ENCODE assay signal across 8 cellular contexts in genomic region chr10:49115015-49115795, GRCh38. TPM values are rescaled to one million over a fixed set of nuclear protein-coding genes. Genes with fewer than 3 reads are reported as not detected.
DNase-seq lines count a peak whose midpoint lies in the region; ATAC-seq and TF ChIP-seq lines count a peak whose summit lies in the region.

Gene VSTM4 (minus strand): TSS chr10:49115522. CDS start chr10:49115485, 37 bp downstream.

- H3K36me3 Mint-ChIP-seq in activated naive CD8-positive, alpha-beta T cell treated with anti-CD3 and anti-CD28 coated beads, Interleukin-2, amount 50 U/mL, for 24 hours (ENCODE audit: low read depth): no peaks in the 10 kb centered on the region

- peaks cover 27% of the 10 kb centered on the region for H3K27me3 Mint-ChIP-seq in activated naive CD8-positive, alpha-beta T cell treated with anti-CD3 and anti-CD28 coated beads, Interleukin-2, amount 50 U/mL, for 24 hours

- peak; percentile 35 for ATAC-seq in activated naive CD8-positive, alpha-beta T cell treated with anti-CD3 and anti-CD28 coated beads, Interleukin-2, amount 50 U/mL, for 24 hours
- peak; percentile 66 for ATAC-seq in left ventricle myocardium superior
- no peak for ATAC-seq in GM18505 (IDR thresholded peaks at IDR 0.05; ENCODE audit: unreplicated experiment)
- ATAC-seq in HG02610 (IDR thresholded peaks at IDR 0.05; ENCODE audit: unreplicated experiment): no peak

- H3K4me1 Mint-ChIP-seq in activated naive CD8-positive, alpha-beta T cell treated with anti-CD3 and anti-CD28 coated beads, Interleukin-2, amount 50 U/mL, for 24 hours: peaks cover 5% of the 10 kb centered on the region

- intact Hi-C loops in left ventricle myocardium superior (cut with micrococcal nuclease) (no loop called here), posterior vena cava (cut with DNase I) (loop anchor here in 1 of 2 donors (2.0 kb wide), 1 partner anchor 50 kb away; no protein-coding TSS in a partner anchor)

- no peak for TF ChIP-seq POLR2A in GM18505 (IDR thresholded peaks at IDR 0.05; ENCODE audit: borderline replicate concordance, extremely low read depth, insufficient read depth, insufficient read length)

- peak within 1 kb of the TSS; percentile 46 for H3K4me3 Mint-ChIP-seq in activated naive CD8-positive, alpha-beta T cell treated with anti-CD3 and anti-CD28 coated beads, Interleukin-2, amount 50 U/mL, for 24 hours

- DNase-seq in activated T-cell treated with anti-CD3 and anti-CD28 coated beads for 48 hours (ENCODE audit: low read depth): peak; percentile 17
- no peak for DNase-seq in activated T-cell treated with anti-CD3 and anti-CD28 coated beads for 4 hours
- no peak for DNase-seq in activated naive CD8-positive, alpha-beta T cell treated with anti-CD3 and anti-CD28 coated beads, Interleukin-2, amount 50 U/mL, for 24 hours
- DNase-seq in left ventricle myocardium superior: peak; percentile 81
- DNase-seq in posterior vena cava (ENCODE audit: low spot score): no peak
- no peak for DNase-seq in NOMO-1 treated with DMSO at 0.1 percent for 48 hours (lab: John Stamatoyannopoulos, UW; ENCODE audit: unreplicated experiment)

- H3K9me3 Mint-ChIP-seq in activated naive CD8-positive, alpha-beta T cell treated with anti-CD3 and anti-CD28 coated beads, Interleukin-2, amount 50 U/mL, for 24 hours: no peaks in the 10 kb centered on the region

- H3K27ac Mint-ChIP-seq in activated naive CD8-positive, alpha-beta T cell treated with anti-CD3 and anti-CD28 coated beads, Interleukin-2, amount 50 U/mL, for 24 hours: no peak within 1 kb of the TSS

RNA-seq across cellular contexts. Expression of gene VSTM4, which starts in this region (rescaled TPM):
- total RNA-seq in left ventricle myocardium superior (12.2 TPM), posterior vena cava (10 to 100 TPM; 14.9 to 20.2 TPM)

Comparison
In these comparisons a context has a peak if more than half of its experiments do, and no peak if none do; other contexts are left out.
1. DNase-seq: peak in activated T-cell treated with anti-CD3 and anti-CD28 coated beads for 48 hours (single experiment) and left ventricle myocardium superior (single experiment); none in activated T-cell treated with anti-CD3 and anti-CD28 coated beads for 4 hours (single experiment), activated naive CD8-positive, alpha-beta T cell treated with anti-CD3 and anti-CD28 coated beads, Interleukin-2, amount 50 U/mL, for 24 hours (single experiment), posterior vena cava (single experiment) and NOMO-1 treated with DMSO at 0.1 percent for 48 hours (single experiment).
2. ATAC-seq: peak in activated naive CD8-positive, alpha-beta T cell treated with anti-CD3 and anti-CD28 coated beads, Interleukin-2, amount 50 U/mL, for 24 hours (single experiment) and left ventricle myocardium superior (single experiment); none in GM18505 (single experiment) and HG02610 (single experiment).